Comparison of ENCODE assay signal across 9 cellular contexts in the genomic region with DNA sequence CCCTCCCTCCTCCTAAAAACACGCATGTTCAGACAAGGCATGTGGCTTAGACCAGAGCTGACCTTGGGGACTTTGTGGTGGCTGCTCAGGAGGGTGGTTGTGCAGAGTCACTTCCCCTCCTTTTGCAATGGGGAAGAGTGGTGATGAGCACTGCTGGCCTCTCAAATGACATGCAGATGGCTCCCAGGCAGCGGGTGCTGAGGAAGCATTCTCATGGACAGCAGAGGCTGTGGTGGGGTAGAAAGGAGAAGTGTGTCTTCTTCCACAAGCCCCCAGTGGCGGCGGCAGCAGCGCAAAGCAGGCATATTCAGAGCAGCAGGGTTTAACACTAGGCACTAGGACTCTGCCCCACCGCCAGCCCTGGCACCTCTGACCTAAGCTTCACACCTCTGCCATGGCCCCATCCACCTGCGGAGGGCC.
A peak's percentile ranks its signal among the peaks of the same experiment; 100 is the strongest.
DNase-seq lines count a peak whose midpoint lies in the region; ATAC-seq, FAIRE-seq and TF ChIP-seq lines count a peak whose summit lies in the region.
"Had no signal": no experiment of that assay in that cellular context is flagged by ENCODE, and none has a peak within 500 bp of the region (broad histone marks: within the 10 kb centered on the region; RNA-seq: fewer than 3 reads in every experiment).

No MANE protein-coding gene starts in this region.

- ATAC-seq in GM18502 (IDR thresholded peaks at IDR 0.05; ENCODE audit: poor library complexity, unreplicated experiment) = peak; percentile 46
- ATAC-seq in HG02623 (IDR thresholded peaks at IDR 0.05; ENCODE audit: unreplicated experiment) = peak; percentile 38
- ATAC-seq in Panc1 = no peak

- in situ Hi-C loops in Panc1 (cut with HindIII; ENCODE audit: low pct_unique_long_range_greater_than_20kb, low sequenced_read_pairs) (no loop called here), GM23248 (cut with MboI) (no loop called here)

- H3K9ac ChIP-seq in GM23248 = no peak overlapping the region

- WGBS in GM23248 (ENCODE audit: low coverage in 1 of 2, low lambda C conversion rate in 2 of 2, missing lambda C conversion rate in 2 of 2), 2 experiments = 95 to 96% methylated on average over 7 of the region's 7 CpGs

- H3K27me3 ChIP-seq in Panc1 (ENCODE audit: control insufficient read depth, insufficient read depth, low read length) = no peaks in the 10 kb centered on the region
- H3K27me3 ChIP-seq in right atrium auricular region = no peaks in the 10 kb centered on the region
- H3K27me3 ChIP-seq in GM23248 (replicated peaks; ENCODE audit: insufficient read depth) = no peaks in the 10 kb centered on the region

- no peak for TF ChIP-seq CTCF in Panc1 (IDR thresholded peaks at IDR 0.05)
- no peak for TF ChIP-seq CTCF in right atrium auricular region (IDR thresholded peaks at IDR 0.05)

- H2AFZ ChIP-seq in GM23248 = no peak overlapping the region

- no peak overlapping the region for H3K4me2 ChIP-seq in GM23248 (ENCODE audit: unreplicated experiment)

- intact Hi-C loops in Panc1 (cut with micrococcal nuclease; ENCODE audit: unreplicated experiment) = no loop called here

- no peak for DNase-seq in Panc1 (ENCODE audit: low read depth, low spot score)
- DNase-seq in right atrium auricular region (ENCODE audit: low spot score) = peak; percentile 77
- DNase-seq in urothelium cell line (ENCODE audit: low spot score) = no peak
- DNase-seq in iPS-NIHi11 (ENCODE audit: low spot score) = no peak
- no peak for DNase-seq in NCI-H82 treated with DMSO at 0.1 percent for 48 hours (lab: John Stamatoyannopoulos, UW; ENCODE audit: unreplicated experiment)
- DNase-seq in GM23248 = no peak

- H3K4me1 ChIP-seq in Panc1 (ENCODE audit: control insufficient read depth, insufficient read depth, low read length) (peaks cover 99% of the 10 kb centered on the region), right atrium auricular region (peaks cover 0 to 45% of the 10 kb centered on the region in 2 donors), GM23248 (ENCODE audit: insufficient read depth) (peaks cover 22% of the 10 kb centered on the region)

- no peaks in the 10 kb centered on the region for H3K9me3 ChIP-seq in Panc1 (ENCODE audit: control insufficient read depth, insufficient read depth, low read depth, low read length)
- H3K9me3 ChIP-seq in right atrium auricular region = no peaks in the 10 kb centered on the region
- H3K9me3 ChIP-seq in GM23248 (ENCODE audit: low read depth) = no peaks in the 10 kb centered on the region

- BruUV-seq in Panc1 (replicated peaks; lab: Mats Ljungman, UMichigan) = no TSS peak

- peaks cover 8% of the 10 kb centered on the region; the same call in 1 of the 2 replicates for H3F3A ChIP-seq in GM23248 (ENCODE audit: insufficient read depth)

- H3K27ac ChIP-seq in Panc1 (ENCODE audit: low read length) (peak overlapping the region; percentile 99), right atrium auricular region (peak overlapping the region in 1 of 2 donors; percentile 22), GM23248 (no peak overlapping the region)

- no peak for FAIRE-seq in urothelium cell line (lab: Jason Lieb, UNC)
- FAIRE-seq: bronchial epithelial cell had no signal

- H3K36me3 ChIP-seq in Panc1 (ENCODE audit: control insufficient read depth, insufficient read depth, low read length) = 0 out of 2 replicates have a peak, but pooled peaks cover 5% of the 10 kb centered on the region
- no peaks in the 10 kb centered on the region for H3K36me3 ChIP-seq in right atrium auricular region
- H3K36me3 ChIP-seq in GM23248 (ENCODE audit: low read depth) = no peaks in the 10 kb centered on the region

- CTCF ChIA-PET in Panc1 (lab: Charles Lee) = no interaction called here

- H3K4me3 ChIP-seq in Panc1 (ENCODE audit: low read depth in 2 of 2, low read length in 2 of 2) (no peak overlapping the region), right atrium auricular region (no peak overlapping the region), GM23248 (no peak overlapping the region)

- H4K20me1 ChIP-seq in GM23248 (ENCODE audit: insufficient read depth) = no peaks in the 10 kb centered on the region

- no peaks in the 10 kb centered on the region for H3K9me2 ChIP-seq in GM23248 (ENCODE audit: insufficient read depth)

- H3K79me2 ChIP-seq in GM23248 (ENCODE audit: insufficient read depth) = no peaks in the 10 kb centered on the region

- POLR2A ChIA-PET in Panc1 (lab: Charles Lee) = no interaction called here
